In the genomic region with DNA sequence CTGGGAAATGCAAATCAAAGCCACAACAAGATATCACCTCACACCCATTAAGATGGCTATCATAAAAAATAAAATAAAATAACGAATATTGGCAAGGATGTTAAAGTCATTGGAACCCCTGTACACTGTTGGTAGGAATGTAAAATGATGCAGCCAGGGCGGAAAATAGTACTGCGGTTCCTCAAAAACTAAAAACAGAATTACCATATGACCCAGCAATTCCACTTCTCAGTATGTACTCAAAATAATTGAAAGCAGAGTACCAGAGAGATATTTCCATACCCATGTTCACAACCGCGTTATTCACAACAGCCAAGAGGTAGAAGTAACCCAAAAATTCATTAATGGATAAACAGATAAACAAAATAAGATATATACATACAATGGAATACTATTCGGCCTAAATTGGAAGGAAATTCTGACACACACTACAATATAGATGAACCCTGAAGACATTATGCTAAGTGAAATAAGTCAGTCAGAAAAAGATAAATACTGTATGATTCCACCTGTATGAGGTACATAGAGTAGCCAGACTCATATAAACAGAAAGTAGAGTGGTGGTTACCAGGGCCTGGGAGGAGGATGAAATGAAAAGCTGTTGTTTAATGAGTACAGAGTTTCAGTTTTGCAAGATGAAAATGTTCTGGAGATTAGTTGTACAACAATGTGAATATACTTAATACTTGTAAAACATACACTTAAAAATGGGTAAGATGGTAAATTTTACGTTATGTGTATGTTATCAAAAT, we compare ENCODE assay signal across 26 cellular contexts.
DNase-seq lines count a peak whose midpoint lies in the region; ATAC-seq, FAIRE-seq and TF ChIP-seq lines count a peak whose summit lies in the region.
"Had no signal": no experiment of that assay in that cellular context is flagged by ENCODE, and none has a peak within 500 bp of the region (broad histone marks: within the 10 kb centered on the region; RNA-seq: fewer than 3 reads in every experiment).

No MANE protein-coding gene starts in this region.

- FAIRE-seq in GM12878 (lab: Jason Lieb, UNC), result peak; percentile 23

- no peaks in the 10 kb centered on the region for H3K9me3 Mint-ChIP-seq in activated T-cell treated with anti-CD3 and anti-CD28 coated beads, Interleukin-2, amount 50 U/mL, for 72 hours
- H3K9me3 Mint-ChIP-seq: neural progenitor cell; stimulated activated memory B cell treated with anti-CD40 and anti-IgM and Interleukin-4, amounts not matched to agents 10 μg/mL and 1 μg/mL and 100 μg/mL, for 72 hours had no signal

- H3K4me2 ChIP-seq in GM12878 (ENCODE audit: control insufficient read depth, insufficient read depth), result no peak overlapping the region
- H3K4me2 ChIP-seq: neural progenitor cell had no signal

- H3K27me3 ChIP-seq in GM12878 (replicated peaks in 1 of 2; ENCODE audit: control insufficient read depth in 2 of 2, insufficient read depth in 2 of 2, low read length in 1 of 2), result no peaks in the 10 kb centered on the region
- H3K27me3 ChIP-seq: gastrocnemius medialis, neural progenitor cell, sigmoid colon had no signal

- H3K4me1 ChIP-seq in GM12878 (ENCODE audit: control insufficient read depth, insufficient read depth, low read length), result no peaks in the 10 kb centered on the region
- H3K4me1 ChIP-seq: gastrocnemius medialis, neural progenitor cell, sigmoid colon had no signal

- CTCF ChIA-PET in GM12878 (lab: Yijun Ruan, JAX), result interaction anchor here (0.7 to 3.4 kb wide), 3 partner anchors 35 to 167 kb away, joined by 3 to 17 read pairs (median 3); no protein-coding TSS in a partner anchor

- H4K20me1 ChIP-seq in GM12878 (ENCODE audit: control insufficient read depth, insufficient read depth), result no peaks in the 10 kb centered on the region

- H3K4me3 ChIP-seq in GM12878 (no peak overlapping the region), foreskin fibroblast (ENCODE audit: low read depth in 1 of 2, low read length in 2 of 2) (no peak overlapping the region)
- H3K4me3 ChIP-seq: gastrocnemius medialis, mucosa of descending colon, neural progenitor cell, sigmoid colon, SK-N-MC, thoracic aorta had no signal

- no peaks in the 10 kb centered on the region for H3K27me3 Mint-ChIP-seq in activated T-cell treated with anti-CD3 and anti-CD28 coated beads, Interleukin-2, amount 50 U/mL, for 72 hours (ENCODE audit: low read depth)
- H3K27me3 Mint-ChIP-seq: stimulated activated memory B cell treated with anti-CD40 and anti-IgM and Interleukin-4, amounts not matched to agents 10 μg/mL and 1 μg/mL and 100 μg/mL, for 72 hours had no signal

- intact Hi-C loops in GM12878 (cut with micrococcal nuclease; ENCODE audit: unreplicated experiment), result no loop called here

- H3K27ac ChIP-seq in GM12878 (ENCODE audit: control insufficient read depth, insufficient read depth), result no peak overlapping the region
- H3K27ac ChIP-seq: gastrocnemius medialis, neural progenitor cell, sigmoid colon, SK-N-MC, thoracic aorta had no signal

- RAD21 ChIA-PET in GM12878 (lab: Charles Lee; ENCODE audit: unreplicated experiment), result interaction anchor here (0.9 kb wide), 1 partner anchor 167 kb away, joined by 3 read pairs; no protein-coding TSS in a partner anchor

- no peak for DNase-seq in activated T-cell treated with anti-CD3 and anti-CD28 coated beads, Interleukin-2, amount 50 U/mL, for 72 hours
- no peak for DNase-seq in activated T-cell treated with anti-CD3 and anti-CD28 coated beads, Interleukin-2, amount 50 U/mL, for 48 hours
- DNase-seq in GM12878 (ENCODE audit: low read depth, low spot score) (no peak), foreskin fibroblast (no peak), islet precursor cell (no peak)
- DNase-seq: C1 segment of cervical spinal cord; Calu3; effector memory CD4-positive, alpha-beta T cell; gastrocnemius medialis; hippocampal formation; Kasumi-1; mucosa of descending colon; NCI-H1048; NCI-H187; NCI-H526; posterior cingulate gyrus; RPMI8226; sigmoid colon had no signal

- peak; percentile 88 to 98 for ATAC-seq in activated T-cell treated with anti-CD3 and anti-CD28 coated beads, Interleukin-2, amount 50 U/mL, for 72 hours (replicated peaks in 1 of 2)
- peak; percentile 61 for ATAC-seq in GM19025 (IDR thresholded peaks at IDR 0.05; ENCODE audit: low read depth, unreplicated experiment)
- ATAC-seq in HG03342 (IDR thresholded peaks at IDR 0.05; ENCODE audit: unreplicated experiment), result peak; percentile 55
- peak; percentile 59 for ATAC-seq in GM12878
- no peak for ATAC-seq in GM18861 (IDR thresholded peaks at IDR 0.05; ENCODE audit: unreplicated experiment)
- ATAC-seq: gastrocnemius medialis; HCT116; mucosa of descending colon; stimulated activated memory B cell treated with anti-CD40 and anti-IgM and Interleukin-4, amounts not matched to agents 10 μg/mL and 1 μg/mL and 100 μg/mL, for 72 hours had no signal

- SMC1A ChIA-PET in GM12878 (lab: Charles Lee; ENCODE audit: uncharacterized antibody, unreplicated experiment), result interaction anchor here (0.7 to 1.1 kb wide), 4 partner anchors 44 to 472 kb away, joined by 3 to 4 read pairs (median 3); no protein-coding TSS in a partner anchor

- peaks cover 18% of the 10 kb centered on the region for H3K4me1 Mint-ChIP-seq in activated T-cell treated with anti-CD3 and anti-CD28 coated beads, Interleukin-2, amount 50 U/mL, for 72 hours (ENCODE audit: low read depth)
- H3K4me1 Mint-ChIP-seq: neural progenitor cell; stimulated activated memory B cell treated with anti-CD40 and anti-IgM and Interleukin-4, amounts not matched to agents 10 μg/mL and 1 μg/mL and 100 μg/mL, for 72 hours had no signal

- TF ChIP-seq POLR2A in GM12878 (IDR thresholded peaks at IDR 0.05; ENCODE audit: low read depth, low read length), result no peak

- in situ Hi-C loops in GM12878 (cut with MboI), result no loop called here

- no peak for TF ChIP-seq EP300 in GM12878 (IDR thresholded peaks at IDR 0.05; ENCODE audit: borderline replicate concordance in 1 of 2, control insufficient read depth in 1 of 2, low read depth in 2 of 2, low read length in 2 of 2)

- TF ChIP-seq RAD21 in GM12878 (IDR thresholded peaks at IDR 0.05; ENCODE audit: insufficient read depth, low read depth, low read length), result no peak

- no peak for TF ChIP-seq CTCF in GM12878 (IDR thresholded peaks at IDR 0.05 in 2 of 3, conservative IDR thresholded peaks at IDR 0.05 in 1 of 3; ENCODE audit: control insufficient read depth in 2 of 3, extremely low read depth in 1 of 3, insufficient read depth in 1 of 3, low read depth in 3 of 3, low read length in 3 of 3)
- no peak for TF ChIP-seq CTCF in foreskin fibroblast (IDR thresholded peaks at IDR 0.05; ENCODE audit: low read depth, low read length)

- no peak overlapping the region for H3K9ac ChIP-seq in GM12878 (ENCODE audit: control insufficient read depth, insufficient read depth, low read length)
- H3K9ac ChIP-seq: neural progenitor cell had no signal

- peaks cover 0 to 3% of the 10 kb centered on the region in 2 experiments; a peak in 1 of 4 replicates for H3K36me3 ChIP-seq in GM12878 (ENCODE audit: control insufficient read depth in 2 of 2, insufficient read depth in 2 of 2, low read length in 1 of 2)
- H3K36me3 ChIP-seq: neural progenitor cell, thoracic aorta had no signal

- H3K27ac Mint-ChIP-seq in activated T-cell treated with anti-CD3 and anti-CD28 coated beads, Interleukin-2, amount 50 U/mL, for 72 hours, result no peak overlapping the region
- H3K27ac Mint-ChIP-seq: neural progenitor cell; stimulated activated memory B cell treated with anti-CD40 and anti-IgM and Interleukin-4, amounts not matched to agents 10 μg/mL and 1 μg/mL and 100 μg/mL, for 72 hours had no signal

- H3K4me3 Mint-ChIP-seq in activated T-cell treated with anti-CD3 and anti-CD28 coated beads, Interleukin-2, amount 50 U/mL, for 72 hours, result no peak overlapping the region
- H3K4me3 Mint-ChIP-seq: neural progenitor cell; stimulated activated memory B cell treated with anti-CD40 and anti-IgM and Interleukin-4, amounts not matched to agents 10 μg/mL and 1 μg/mL and 100 μg/mL, for 72 hours had no signal

- POLR2A ChIA-PET in GM12878 (lab: Charles Lee), result no interaction called here

- H2AFZ ChIP-seq in GM12878 (ENCODE audit: control insufficient read depth, low read depth, low read length), result no peak overlapping the region
- H2AFZ ChIP-seq: neural progenitor cell had no signal

- peaks cover 2 to 4% of the 10 kb centered on the region in 2 donors for H3K36me3 Mint-ChIP-seq in activated T-cell treated with anti-CD3 and anti-CD28 coated beads, Interleukin-2, amount 50 U/mL, for 72 hours (ENCODE audit: insufficient read depth in 2 of 2)

- 37% methylated on average over 7 of the region's 7 CpGs for WGBS in GM12878 (ENCODE audit: insufficient coverage, insufficient replicate concordance, low lambda C conversion rate, missing lambda C conversion rate)

- no peaks in the 10 kb centered on the region for H3K79me2 ChIP-seq in GM12878 (ENCODE audit: control insufficient read depth, insufficient read depth, low read length)

- no peaks in the 10 kb centered on the region; the same call in 2 of the 3 replicates for H3K9me3 ChIP-seq in GM12878 (replicated peaks; ENCODE audit: control insufficient read depth, insufficient read depth, low read length)
- H3K9me3 ChIP-seq: gastrocnemius medialis, mucosa of descending colon, sigmoid colon, thoracic aorta had no signal

- BruUV-seq in GM12878 (replicated peaks; lab: Mats Ljungman, UMichigan), result no TSS peak

TF ChIP-seq in GM12878, 131 proteins besides CTCF, POLR2A, EP300 and RAD21:
- TF ChIP-seq RUNX3 (IDR thresholded peaks at IDR 0.05; ENCODE audit: low read length) (peak; percentile 18; the same call in 1 of the 2 replicates), NFIC (IDR thresholded peaks at IDR 0.05; ENCODE audit: low read depth, low read length) (0 out of 2 replicates have a peak, but pooled peaks have one; percentile 19)
- TF ChIP-seq, protein P1, sequence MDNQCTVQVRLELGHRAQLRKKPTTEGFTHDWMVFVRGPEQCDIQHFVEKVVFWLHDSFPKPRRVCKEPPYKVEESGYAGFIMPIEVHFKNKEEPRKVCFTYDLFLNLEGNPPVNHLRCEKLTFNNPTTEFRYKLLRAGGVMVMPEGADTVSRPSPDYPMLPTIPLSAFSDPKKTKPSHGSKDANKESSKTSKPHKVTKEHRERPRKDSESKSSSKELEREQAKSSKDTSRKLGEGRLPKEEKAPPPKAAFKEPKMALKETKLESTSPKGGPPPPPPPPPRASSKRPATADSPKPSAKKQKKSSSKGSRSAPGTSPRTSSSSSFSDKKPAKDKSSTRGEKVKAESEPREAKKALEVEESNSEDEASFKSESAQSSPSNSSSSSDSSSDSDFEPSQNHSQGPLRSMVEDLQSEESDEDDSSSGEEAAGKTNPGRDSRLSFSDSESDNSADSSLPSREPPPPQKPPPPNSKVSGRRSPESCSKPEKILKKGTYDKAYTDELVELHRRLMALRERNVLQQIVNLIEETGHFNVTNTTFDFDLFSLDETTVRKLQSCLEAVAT (IDR thresholded peaks at IDR 0.05), result no peak
